35 cellular contexts compared by ENCODE assay signal in genomic region chr12:78739653-78740052, GRCh38.
"Had no signal": no experiment of that assay in that cellular context is flagged by ENCODE, and none has a peak within 500 bp of the region (broad histone marks: within the 10 kb centered on the region; RNA-seq: fewer than 3 reads in every experiment).

No MANE protein-coding gene starts in this region.

- DNase-seq: Karpas-422, Kasumi-1, KG1, MG63, MM.1S, MV-4-11, NCI-H1048, NCI-H1092, NCI-H1092 treated with DMSO at 0.1 percent for 48 hours, NCI-H1105, NCI-H1105 treated with DMSO at 0.1 percent for 48 hours, NCI-H1417, NCI-H1417 treated with DMSO at 0.1 percent for 48 hours, NCI-H1436, NCI-H1436 treated with DMSO at 0.1 percent for 48 hours, NCI-H146, NCI-H1694, NCI-H1694 treated with DMSO at 0.1 percent for 48 hours, NCI-H187, NCI-H187 treated with DMSO at 0.1 percent for 48 hours, NCI-H1930, NCI-H2029, NCI-H2029 treated with DMSO at 0.1 percent for 48 hours, NCI-H2081, NCI-H2081 treated with DMSO at 0.1 percent for 48 hours, NCI-H2107, NCI-H2171, NCI-H2171 treated with DMSO at 0.1 percent for 48 hours, NCI-H2227 treated with DMSO at 0.1 percent for 48 hours, NCI-H226, NCI-H345, NCI-H446, NCI-H446 treated with DMSO at 0.1 percent for 48 hours, NCI-H510A had no signal

- H3K4me3 ChIP-seq: MG63 had no signal

- H3K36me3 ChIP-seq: MG63 had no signal

- H3K27ac ChIP-seq: KMS-11 had no signal

- H3K9ac ChIP-seq: KMS-11 had no signal

- H3K27me3 ChIP-seq: MG63 had no signal

- H3K9me3 ChIP-seq: MG63 had no signal
